Comparison of ENCODE assay signal across 1 cellular context in genomic region chr5:177520271-177520670, GRCh38.
TF ChIP-seq lines count a peak whose summit lies in the region.

No MANE protein-coding gene starts in this region.

TF ChIP-seq in IMR-90, 13 proteins besides CTCF, POLR2A, EP300 and RAD21:
- no peak for TF ChIP-seq RFX5 (IDR thresholded peaks at IDR 0.05; ENCODE audit: low read depth, low read length)
- no peak for TF ChIP-seq CHD1 (IDR thresholded peaks at IDR 0.05; ENCODE audit: low read depth, low read length)
- TF ChIP-seq BHLHE40 (IDR thresholded peaks at IDR 0.05; ENCODE audit: low read depth, low read length) = no peak
- no peak for TF ChIP-seq MAFK (IDR thresholded peaks at IDR 0.05; ENCODE audit: low read depth, low read length)
- TF ChIP-seq NFE2L2 (IDR thresholded peaks at IDR 0.05; ENCODE audit: low read depth, low read length) = no peak
- no peak for TF ChIP-seq ELK1 (IDR thresholded peaks at IDR 0.05; ENCODE audit: borderline replicate concordance, low read depth, low read length)
- no peak for TF ChIP-seq CEBPB (IDR thresholded peaks at IDR 0.05; ENCODE audit: low read depth, low read length)
- no peak for TF ChIP-seq MXI1 (IDR thresholded peaks at IDR 0.05; ENCODE audit: borderline replicate concordance, low read depth, low read length)
- TF ChIP-seq FOS (IDR thresholded peaks at IDR 0.05; ENCODE audit: low read depth, low read length) = no peak
- TF ChIP-seq USF2 (IDR thresholded peaks at IDR 0.05; ENCODE audit: low read depth, low read length) = no peak
